Comparison of ENCODE assay signal across 34 cellular contexts in genomic region chr1:240847330-240847729, GRCh38.
"Had no signal": no experiment of that assay in that cellular context is flagged by ENCODE, and none has a peak within 500 bp of the region (broad histone marks: within the 10 kb centered on the region; RNA-seq: fewer than 3 reads in every experiment).

No MANE protein-coding gene starts in this region.

- H3K36me3 ChIP-seq: MG63 had no signal

- H3K27ac ChIP-seq: KMS-11 had no signal

- H3K9ac ChIP-seq: KMS-11 had no signal

- DNase-seq: Karpas-422, Kasumi-1, MG63, MM.1S, MV-4-11, NCI-H1048, NCI-H1092, NCI-H1092 treated with DMSO at 0.1 percent for 48 hours, NCI-H1105, NCI-H1105 treated with DMSO at 0.1 percent for 48 hours, NCI-H1417, NCI-H1417 treated with DMSO at 0.1 percent for 48 hours, NCI-H1436, NCI-H1436 treated with DMSO at 0.1 percent for 48 hours, NCI-H146, NCI-H1694, NCI-H1694 treated with DMSO at 0.1 percent for 48 hours, NCI-H187, NCI-H187 treated with DMSO at 0.1 percent for 48 hours, NCI-H1930, NCI-H2029, NCI-H2029 treated with DMSO at 0.1 percent for 48 hours, NCI-H2081, NCI-H2081 treated with DMSO at 0.1 percent for 48 hours, NCI-H2107, NCI-H2171, NCI-H2171 treated with DMSO at 0.1 percent for 48 hours, NCI-H2227 treated with DMSO at 0.1 percent for 48 hours, NCI-H226, NCI-H345, NCI-H446, NCI-H446 treated with DMSO at 0.1 percent for 48 hours, NCI-H510A had no signal

- H3K4me2 ChIP-seq: KMS-11 had no signal

- H3K27me3 ChIP-seq: MG63 had no signal

- H3K4me3 ChIP-seq: MG63 had no signal
